Comparison of ENCODE assay signal across 16 cellular contexts in the genomic region with DNA sequence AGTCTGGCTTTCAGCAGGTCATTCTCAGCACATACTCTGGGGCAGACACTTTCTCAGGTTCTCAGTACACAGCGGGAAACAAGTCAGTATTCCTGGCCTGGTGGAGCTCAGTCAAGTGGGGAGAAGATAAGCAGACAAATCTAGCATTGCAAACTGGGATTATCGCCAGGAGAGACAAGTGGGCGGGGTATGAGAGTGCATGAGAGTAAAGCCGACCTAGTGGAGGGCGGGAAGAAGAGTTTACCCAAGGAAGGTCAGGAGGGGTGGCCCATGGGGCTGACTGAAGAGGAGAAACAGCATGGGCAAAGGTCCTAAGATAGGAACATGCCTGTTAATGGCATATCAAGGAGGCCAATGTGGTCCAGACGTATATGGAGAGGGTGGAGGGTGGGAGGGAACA. TPM values are rescaled to one million over a fixed set of nuclear protein-coding genes. Genes with fewer than 3 reads are reported as not detected.
A peak's percentile ranks its signal among the peaks of the same experiment; 100 is the strongest.
DNase-seq lines count a peak whose midpoint lies in the region; ATAC-seq and TF ChIP-seq lines count a peak whose summit lies in the region.
"Had no signal": no experiment of that assay in that cellular context is flagged by ENCODE, and none has a peak within 500 bp of the region (broad histone marks: within the 10 kb centered on the region; RNA-seq: fewer than 3 reads in every experiment).

No MANE protein-coding gene starts in this region.

- no peaks in the 10 kb centered on the region for H3K9me3 ChIP-seq in mucosa of descending colon

- intact Hi-C loops in mucosa of descending colon (cut with DNase I, micrococcal nuclease), result loop anchor here in 1 of 2 donors (10.0 kb wide), 1 partner anchor 109 kb away; no protein-coding TSS in a partner anchor

- H3K4me1 ChIP-seq in mucosa of descending colon (ENCODE audit: low read depth), result no peaks in the 10 kb centered on the region

- TF ChIP-seq CTCF in choroid plexus epithelial cell (conservative IDR thresholded peaks at IDR 0.05; ENCODE audit: low read depth, low read length), result no peak
- no peak for TF ChIP-seq CTCF in mucosa of descending colon (IDR thresholded peaks at IDR 0.05)

- peak; percentile 36 for ATAC-seq in mucosa of descending colon
- no peak for ATAC-seq in GM19463 (IDR thresholded peaks at IDR 0.05; ENCODE audit: unreplicated experiment)
- ATAC-seq: activated CD8-positive, alpha-beta memory T cell treated with anti-CD3 and anti-CD28 coated beads, Interleukin-2, amount 10 ng/mL, durations not matched to agents 7 days and 5 days had no signal

- H3K4me3 ChIP-seq in choroid plexus epithelial cell (ENCODE audit: low read depth, low read length), result no peak overlapping the region
- H3K4me3 ChIP-seq in mucosa of descending colon, result no peak overlapping the region

- DNase-seq in DMS 273 (lab: John Stamatoyannopoulos, UW; ENCODE audit: unreplicated experiment) (peak; percentile 65), DMS 273 treated with DMSO at 0.1 percent for 48 hours (lab: John Stamatoyannopoulos, UW) (no peak), NCI-H2029 treated with DMSO at 0.1 percent for 48 hours (lab: John Stamatoyannopoulos, UW) (peak; percentile 95), choroid plexus epithelial cell (ENCODE audit: low read depth) (peak; percentile 59), mucosa of descending colon (peak in 1 of 3 donors; percentile 42), LoVo (ENCODE audit: low spot score) (no peak), GF-D8 (lab: John Stamatoyannopoulos, UW) (no peak)
- DNase-seq: activated CD8-positive, alpha-beta memory T cell treated with anti-CD3 and anti-CD28 coated beads, Interleukin-2, amount 10 ng/mL, durations not matched to agents 7 days and 5 days; activated naive CD4-positive, alpha-beta T cell treated with anti-CD3 and anti-CD28 coated beads for 36 hours; KBM-7; NCI-H446; nucleus accumbens; RPMI8226; stimulated activated CD4-positive, alpha-beta T cell treated with anti-CD3 and anti-CD28 coated beads, Interleukin-12 subunit alpha, Interleukin-12 subunit beta, amount 100 ng/mL, for 4 hours had no signal

- no peaks in the 10 kb centered on the region for H3K36me3 ChIP-seq in mucosa of descending colon (ENCODE audit: low read depth)

RNA-seq across cellular contexts. Expression of gene CSNK2A1, which starts 12.3 kb away (rescaled TPM):
- 100 to 1,000 TPM; 104 to 127 (median 117) TPM for total RNA-seq in mucosa of descending colon

RNA-seq across cellular contexts. Expression of gene TCF15, which starts 54.2 kb away (rescaled TPM):
- total RNA-seq in mucosa of descending colon, result under 1 TPM in 1 of 3 donors, not detected in 2; 0.82 TPM
- total RNA-seq: activated CD8-positive, alpha-beta memory T cell treated with anti-CD3 and anti-CD28 coated beads, Interleukin-2, amount 10 ng/mL, durations not matched to agents 7 days and 5 days; activated naive CD4-positive, alpha-beta T cell treated with anti-CD3 and anti-CD28 coated beads for 36 hours; bronchial epithelial cell had no signal

Comparison
In these comparisons a context has a peak if more than half of its experiments do, and no peak if none do; other contexts are left out.
1. DNase-seq: peak in DMS 273 (single experiment), NCI-H2029 treated with DMSO at 0.1 percent for 48 hours (single experiment) and choroid plexus epithelial cell (single experiment); none in DMS 273 treated with DMSO at 0.1 percent for 48 hours (single experiment), LoVo (single experiment) and GF-D8 (single experiment).